In genomic region chr6:130644175-130644574, GRCh38 we compare ENCODE assay signal across 33 cellular contexts.
"Had no signal": no experiment of that assay in that cellular context is flagged by ENCODE, and none has a peak within 500 bp of the region (broad histone marks: within the 10 kb centered on the region; RNA-seq: fewer than 3 reads in every experiment).

No MANE protein-coding gene starts in this region.

- H3K9me3 ChIP-seq: MG63 had no signal

- H3K4me3 ChIP-seq: MG63 had no signal

- DNase-seq: Karpas-422, Kasumi-1, MG63, MM.1S, MV-4-11, NCI-H1048, NCI-H1092, NCI-H1092 treated with DMSO at 0.1 percent for 48 hours, NCI-H1105, NCI-H1105 treated with DMSO at 0.1 percent for 48 hours, NCI-H1417 treated with DMSO at 0.1 percent for 48 hours, NCI-H1436, NCI-H1436 treated with DMSO at 0.1 percent for 48 hours, NCI-H146, NCI-H1694, NCI-H1694 treated with DMSO at 0.1 percent for 48 hours, NCI-H187, NCI-H187 treated with DMSO at 0.1 percent for 48 hours, NCI-H1930, NCI-H2029, NCI-H2029 treated with DMSO at 0.1 percent for 48 hours, NCI-H2081, NCI-H2081 treated with DMSO at 0.1 percent for 48 hours, NCI-H2107, NCI-H2171, NCI-H2171 treated with DMSO at 0.1 percent for 48 hours, NCI-H226, NCI-H345, NCI-H446, NCI-H446 treated with DMSO at 0.1 percent for 48 hours, NCI-H510A, NCI-H510A treated with DMSO at 0.1 percent for 48 hours, NCI-H524 had no signal

- H3K36me3 ChIP-seq: MG63 had no signal

- H3K27me3 ChIP-seq: MG63 had no signal
